Comparison of ENCODE assay signal across 1 cellular context in the genomic region with DNA sequence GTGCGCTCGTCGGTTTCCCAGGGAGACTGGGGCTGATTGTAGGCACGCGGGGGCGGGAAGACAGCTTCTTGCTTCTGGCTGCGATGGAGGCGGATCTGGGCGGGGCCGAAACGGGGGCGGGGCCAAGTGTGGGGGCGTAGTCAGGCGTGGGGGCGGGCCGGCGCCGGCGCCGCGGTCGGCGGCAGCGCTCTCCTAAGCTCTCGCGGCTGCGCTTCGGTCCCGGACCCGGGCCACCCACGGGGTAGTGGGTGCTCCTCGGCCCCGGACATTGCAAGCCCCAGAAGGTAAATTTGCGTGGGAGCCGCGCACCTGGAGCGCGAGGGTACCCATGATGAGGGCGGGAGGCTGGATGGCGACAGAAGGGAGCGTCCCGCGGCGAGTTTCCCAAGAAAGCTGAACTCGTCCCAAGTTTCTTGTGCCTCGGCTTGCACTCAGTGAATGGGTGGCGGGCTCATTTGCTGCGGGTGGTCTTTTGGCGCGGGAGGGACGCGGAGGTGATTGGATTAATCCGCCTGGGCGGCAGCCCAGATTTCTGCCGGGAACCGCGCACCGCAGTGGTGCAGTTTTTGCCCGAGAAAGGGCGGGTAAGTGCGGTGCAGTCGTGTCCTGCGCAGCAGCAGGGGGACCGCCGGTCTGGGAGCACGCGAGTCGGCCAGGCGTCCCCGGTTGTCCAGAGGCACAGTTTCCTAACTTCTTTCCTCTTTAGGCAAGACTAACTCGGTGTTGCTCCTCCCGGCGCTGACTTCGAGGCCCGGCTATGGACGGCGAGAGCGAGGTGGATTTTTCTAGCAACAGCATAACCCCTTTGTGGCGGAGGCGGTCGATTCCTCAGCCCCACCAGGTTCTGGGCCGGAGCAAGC.
A peak's percentile ranks its signal among the peaks of the same experiment; 100 is the strongest.
TF ChIP-seq lines count a peak whose summit lies in the region.

A gene with protein sequence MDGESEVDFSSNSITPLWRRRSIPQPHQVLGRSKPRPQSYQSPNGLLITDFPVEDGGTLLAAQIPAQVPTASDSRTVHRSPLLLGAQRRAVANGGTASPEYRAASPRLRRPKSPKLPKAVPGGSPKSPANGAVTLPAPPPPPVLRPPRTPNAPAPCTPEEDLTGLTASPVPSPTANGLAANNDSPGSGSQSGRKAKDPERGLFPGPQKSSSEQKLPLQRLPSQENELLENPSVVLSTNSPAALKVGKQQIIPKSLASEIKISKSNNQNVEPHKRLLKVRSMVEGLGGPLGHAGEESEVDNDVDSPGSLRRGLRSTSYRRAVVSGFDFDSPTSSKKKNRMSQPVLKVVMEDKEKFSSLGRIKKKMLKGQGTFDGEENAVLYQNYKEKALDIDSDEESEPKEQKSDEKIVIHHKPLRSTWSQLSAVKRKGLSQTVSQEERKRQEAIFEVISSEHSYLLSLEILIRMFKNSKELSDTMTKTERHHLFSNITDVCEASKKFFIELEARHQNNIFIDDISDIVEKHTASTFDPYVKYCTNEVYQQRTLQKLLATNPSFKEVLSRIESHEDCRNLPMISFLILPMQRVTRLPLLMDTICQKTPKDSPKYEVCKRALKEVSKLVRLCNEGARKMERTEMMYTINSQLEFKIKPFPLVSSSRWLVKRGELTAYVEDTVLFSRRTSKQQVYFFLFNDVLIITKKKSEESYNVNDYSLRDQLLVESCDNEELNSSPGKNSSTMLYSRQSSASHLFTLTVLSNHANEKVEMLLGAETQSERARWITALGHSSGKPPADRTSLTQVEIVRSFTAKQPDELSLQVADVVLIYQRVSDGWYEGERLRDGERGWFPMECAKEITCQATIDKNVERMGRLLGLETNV (plus strand): TSS at position 155 of the 860 bp plus-strand sequence. CDS start 603 bp downstream, at position 758.

TF ChIP-seq in HepG2, 621 proteins besides CTCF, POLR2A, EP300 and RAD21 (continued from another document and continues in another):
- TF ChIP-seq, protein P1, sequence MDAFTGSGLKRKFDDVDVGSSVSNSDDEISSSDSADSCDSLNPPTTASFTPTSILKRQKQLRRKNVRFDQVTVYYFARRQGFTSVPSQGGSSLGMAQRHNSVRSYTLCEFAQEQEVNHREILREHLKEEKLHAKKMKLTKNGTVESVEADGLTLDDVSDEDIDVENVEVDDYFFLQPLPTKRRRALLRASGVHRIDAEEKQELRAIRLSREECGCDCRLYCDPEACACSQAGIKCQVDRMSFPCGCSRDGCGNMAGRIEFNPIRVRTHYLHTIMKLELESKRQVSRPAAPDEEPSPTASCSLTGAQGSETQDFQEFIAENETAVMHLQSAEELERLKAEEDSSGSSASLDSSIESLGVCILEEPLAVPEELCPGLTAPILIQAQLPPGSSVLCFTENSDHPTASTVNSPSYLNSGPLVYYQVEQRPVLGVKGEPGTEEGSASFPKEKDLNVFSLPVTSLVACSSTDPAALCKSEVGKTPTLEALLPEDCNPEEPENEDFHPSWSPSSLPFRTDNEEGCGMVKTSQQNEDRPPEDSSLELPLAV (CRISPR knock-in tag; conservative IDR thresholded peaks at IDR 0.05; ENCODE audit: low read depth) = no peak
- TF ChIP-seq, protein P2, sequence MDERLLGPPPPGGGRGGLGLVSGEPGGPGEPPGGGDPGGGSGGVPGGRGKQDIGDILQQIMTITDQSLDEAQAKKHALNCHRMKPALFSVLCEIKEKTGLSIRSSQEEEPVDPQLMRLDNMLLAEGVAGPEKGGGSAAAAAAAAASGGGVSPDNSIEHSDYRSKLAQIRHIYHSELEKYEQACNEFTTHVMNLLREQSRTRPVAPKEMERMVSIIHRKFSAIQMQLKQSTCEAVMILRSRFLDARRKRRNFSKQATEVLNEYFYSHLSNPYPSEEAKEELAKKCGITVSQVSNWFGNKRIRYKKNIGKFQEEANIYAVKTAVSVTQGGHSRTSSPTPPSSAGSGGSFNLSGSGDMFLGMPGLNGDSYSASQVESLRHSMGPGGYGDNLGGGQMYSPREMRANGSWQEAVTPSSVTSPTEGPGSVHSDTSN (CRISPR knock-in tag; IDR thresholded peaks at IDR 0.05) = no peak
- TF ChIP-seq, protein P3, sequence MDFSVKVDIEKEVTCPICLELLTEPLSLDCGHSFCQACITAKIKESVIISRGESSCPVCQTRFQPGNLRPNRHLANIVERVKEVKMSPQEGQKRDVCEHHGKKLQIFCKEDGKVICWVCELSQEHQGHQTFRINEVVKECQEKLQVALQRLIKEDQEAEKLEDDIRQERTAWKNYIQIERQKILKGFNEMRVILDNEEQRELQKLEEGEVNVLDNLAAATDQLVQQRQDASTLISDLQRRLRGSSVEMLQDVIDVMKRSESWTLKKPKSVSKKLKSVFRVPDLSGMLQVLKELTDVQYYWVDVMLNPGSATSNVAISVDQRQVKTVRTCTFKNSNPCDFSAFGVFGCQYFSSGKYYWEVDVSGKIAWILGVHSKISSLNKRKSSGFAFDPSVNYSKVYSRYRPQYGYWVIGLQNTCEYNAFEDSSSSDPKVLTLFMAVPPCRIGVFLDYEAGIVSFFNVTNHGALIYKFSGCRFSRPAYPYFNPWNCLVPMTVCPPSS (IDR thresholded peaks at IDR 0.05) = no peak
- TF ChIP-seq, protein P4, sequence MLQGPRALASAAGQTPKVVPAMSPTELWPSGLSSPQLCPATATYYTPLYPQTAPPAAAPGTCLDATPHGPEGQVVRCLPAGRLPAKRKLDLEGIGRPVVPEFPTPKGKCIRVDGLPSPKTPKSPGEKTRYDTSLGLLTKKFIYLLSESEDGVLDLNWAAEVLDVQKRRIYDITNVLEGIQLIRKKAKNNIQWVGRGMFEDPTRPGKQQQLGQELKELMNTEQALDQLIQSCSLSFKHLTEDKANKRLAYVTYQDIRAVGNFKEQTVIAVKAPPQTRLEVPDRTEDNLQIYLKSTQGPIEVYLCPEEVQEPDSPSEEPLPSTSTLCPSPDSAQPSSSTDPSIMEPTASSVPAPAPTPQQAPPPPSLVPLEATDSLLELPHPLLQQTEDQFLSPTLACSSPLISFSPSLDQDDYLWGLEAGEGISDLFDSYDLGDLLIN (CRISPR knock-in tag; IDR thresholded peaks at IDR 0.05; ENCODE audit: borderline replicate concordance) = no peak
- TF ChIP-seq ZNF850 (CRISPR knock-in tag; conservative IDR thresholded peaks at IDR 0.05) (no peak), FLYWCH1 (CRISPR knock-in tag; IDR thresholded peaks at IDR 0.05) (no peak), SSRP1 (CRISPR knock-in tag; IDR thresholded peaks at IDR 0.05) (no peak), ZNF121 (CRISPR knock-in tag; IDR thresholded peaks at IDR 0.05) (no peak), ZNF569 (CRISPR knock-in tag; IDR thresholded peaks at IDR 0.05; ENCODE audit: borderline replicate concordance) (no peak), ZNF883 (CRISPR knock-in tag; IDR thresholded peaks at IDR 0.05; ENCODE audit: not compliant biosample characterization) (peak; percentile 20), MTF1 (CRISPR knock-in tag; IDR thresholded peaks at IDR 0.05) (no peak), ZNF350 (CRISPR knock-in tag; IDR thresholded peaks at IDR 0.05; ENCODE audit: borderline replicate concordance, low read depth) (no peak), ASH2L (IDR thresholded peaks at IDR 0.05; ENCODE audit: insufficient read length, low read depth, low read length) (no peak), ZNF615 (CRISPR knock-in tag; IDR thresholded peaks at IDR 0.05; ENCODE audit: borderline replicate concordance) (no peak), ZNF557 (CRISPR knock-in tag; IDR thresholded peaks at IDR 0.05) (0 out of 2 replicates have a peak, but pooled peaks have one; percentile 22), ZNF3 (CRISPR knock-in tag; IDR thresholded peaks at IDR 0.05) (no peak), PHF20 (CRISPR knock-in tag; IDR thresholded peaks at IDR 0.05) (no peak), ZNF510 (CRISPR knock-in tag; IDR thresholded peaks at IDR 0.05; ENCODE audit: low read depth) (no peak), SAFB2 (CRISPR knock-in tag; IDR thresholded peaks at IDR 0.05; ENCODE audit: borderline replicate concordance, low read depth) (peak; percentile 44; the same call in 1 of the 2 replicates), ZSCAN22 (CRISPR knock-in tag; IDR thresholded peaks at IDR 0.05) (no peak), ZNF484 (CRISPR knock-in tag; IDR thresholded peaks at IDR 0.05; ENCODE audit: borderline replicate concordance, low read depth) (no peak), AGO2 (optimal IDR thresholded peaks at IDR 0.05; ENCODE audit: low read depth, low read length) (no peak), CHD2 (IDR thresholded peaks at IDR 0.05; ENCODE audit: low read depth, low read length) (no peak), EZH2 (conservative IDR thresholded peaks at IDR 0.05; ENCODE audit: low read depth, low read length) (no peak; the same call in 1 of the 2 replicates), ZSCAN30 (CRISPR knock-in tag; IDR thresholded peaks at IDR 0.05) (no peak), ZNF260 (CRISPR knock-in tag; IDR thresholded peaks at IDR 0.05; ENCODE audit: borderline replicate concordance, low read depth) (no peak), PHF5A (CRISPR knock-in tag; IDR thresholded peaks at IDR 0.05; ENCODE audit: low read depth, unreplicated experiment) (no peak), ZNF256 (CRISPR knock-in tag; conservative IDR thresholded peaks at IDR 0.05) (no peak), KAT7 (CRISPR knock-in tag; IDR thresholded peaks at IDR 0.05; ENCODE audit: borderline replicate concordance) (no peak), SALL1 (CRISPR knock-in tag; IDR thresholded peaks at IDR 0.05) (peak; percentile 47), PCBP2 (optimal IDR thresholded peaks at IDR 0.05; ENCODE audit: low read depth, low read length, poor library complexity, severe bottlenecking) (no peak)
- TF ChIP-seq, protein P5, sequence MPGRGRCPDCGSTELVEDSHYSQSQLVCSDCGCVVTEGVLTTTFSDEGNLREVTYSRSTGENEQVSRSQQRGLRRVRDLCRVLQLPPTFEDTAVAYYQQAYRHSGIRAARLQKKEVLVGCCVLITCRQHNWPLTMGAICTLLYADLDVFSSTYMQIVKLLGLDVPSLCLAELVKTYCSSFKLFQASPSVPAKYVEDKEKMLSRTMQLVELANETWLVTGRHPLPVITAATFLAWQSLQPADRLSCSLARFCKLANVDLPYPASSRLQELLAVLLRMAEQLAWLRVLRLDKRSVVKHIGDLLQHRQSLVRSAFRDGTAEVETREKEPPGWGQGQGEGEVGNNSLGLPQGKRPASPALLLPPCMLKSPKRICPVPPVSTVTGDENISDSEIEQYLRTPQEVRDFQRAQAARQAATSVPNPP (CRISPR knock-in tag; IDR thresholded peaks at IDR 0.05) = no peak
- TF ChIP-seq, protein P6, sequence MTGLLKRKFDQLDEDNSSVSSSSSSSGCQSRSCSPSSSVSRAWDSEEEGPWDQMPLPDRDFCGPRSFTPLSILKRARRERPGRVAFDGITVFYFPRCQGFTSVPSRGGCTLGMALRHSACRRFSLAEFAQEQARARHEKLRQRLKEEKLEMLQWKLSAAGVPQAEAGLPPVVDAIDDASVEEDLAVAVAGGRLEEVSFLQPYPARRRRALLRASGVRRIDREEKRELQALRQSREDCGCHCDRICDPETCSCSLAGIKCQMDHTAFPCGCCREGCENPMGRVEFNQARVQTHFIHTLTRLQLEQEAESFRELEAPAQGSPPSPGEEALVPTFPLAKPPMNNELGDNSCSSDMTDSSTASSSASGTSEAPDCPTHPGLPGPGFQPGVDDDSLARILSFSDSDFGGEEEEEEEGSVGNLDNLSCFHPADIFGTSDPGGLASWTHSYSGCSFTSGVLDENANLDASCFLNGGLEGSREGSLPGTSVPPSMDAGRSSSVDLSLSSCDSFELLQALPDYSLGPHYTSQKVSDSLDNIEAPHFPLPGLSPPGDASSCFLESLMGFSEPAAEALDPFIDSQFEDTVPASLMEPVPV (CRISPR knock-in tag; IDR thresholded peaks at IDR 0.05) = no peak
- TF ChIP-seq, protein P7, sequence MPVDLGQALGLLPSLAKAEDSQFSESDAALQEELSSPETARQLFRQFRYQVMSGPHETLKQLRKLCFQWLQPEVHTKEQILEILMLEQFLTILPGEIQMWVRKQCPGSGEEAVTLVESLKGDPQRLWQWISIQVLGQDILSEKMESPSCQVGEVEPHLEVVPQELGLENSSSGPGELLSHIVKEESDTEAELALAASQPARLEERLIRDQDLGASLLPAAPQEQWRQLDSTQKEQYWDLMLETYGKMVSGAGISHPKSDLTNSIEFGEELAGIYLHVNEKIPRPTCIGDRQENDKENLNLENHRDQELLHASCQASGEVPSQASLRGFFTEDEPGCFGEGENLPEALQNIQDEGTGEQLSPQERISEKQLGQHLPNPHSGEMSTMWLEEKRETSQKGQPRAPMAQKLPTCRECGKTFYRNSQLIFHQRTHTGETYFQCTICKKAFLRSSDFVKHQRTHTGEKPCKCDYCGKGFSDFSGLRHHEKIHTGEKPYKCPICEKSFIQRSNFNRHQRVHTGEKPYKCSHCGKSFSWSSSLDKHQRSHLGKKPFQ (CRISPR knock-in tag; IDR thresholded peaks at IDR 0.05; ENCODE audit: insufficient replicate concordance) = peak; percentile 42
- TF ChIP-seq, protein P8, sequence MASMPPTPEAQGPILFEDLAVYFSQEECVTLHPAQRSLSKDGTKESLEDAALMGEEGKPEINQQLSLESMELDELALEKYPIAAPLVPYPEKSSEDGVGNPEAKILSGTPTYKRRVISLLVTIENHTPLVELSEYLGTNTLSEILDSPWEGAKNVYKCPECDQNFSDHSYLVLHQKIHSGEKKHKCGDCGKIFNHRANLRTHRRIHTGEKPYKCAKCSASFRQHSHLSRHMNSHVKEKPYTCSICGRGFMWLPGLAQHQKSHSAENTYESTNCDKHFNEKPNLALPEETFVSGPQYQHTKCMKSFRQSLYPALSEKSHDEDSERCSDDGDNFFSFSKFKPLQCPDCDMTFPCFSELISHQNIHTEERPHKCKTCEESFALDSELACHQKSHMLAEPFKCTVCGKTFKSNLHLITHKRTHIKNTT (CRISPR knock-in tag; IDR thresholded peaks at IDR 0.05) = no peak
- TF ChIP-seq, protein P9, sequence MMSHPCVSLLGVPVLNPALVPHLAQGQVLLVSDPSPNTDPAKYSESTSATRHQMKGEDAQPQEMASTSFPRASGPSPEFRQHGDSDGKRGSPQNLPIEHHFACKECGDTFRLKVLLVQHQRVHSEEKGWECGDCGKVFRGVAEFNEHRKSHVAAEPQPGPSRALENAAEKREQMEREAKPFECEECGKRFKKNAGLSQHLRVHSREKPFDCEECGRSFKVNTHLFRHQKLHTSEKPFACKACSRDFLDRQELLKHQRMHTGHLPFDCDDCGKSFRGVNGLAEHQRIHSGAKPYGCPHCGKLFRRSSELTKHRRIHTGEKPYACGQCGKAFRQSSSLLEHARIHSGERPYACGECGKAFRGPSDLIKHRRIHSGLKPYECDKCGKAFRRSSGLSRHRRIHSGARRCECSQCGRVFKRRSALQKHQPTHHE (CRISPR knock-in tag; IDR thresholded peaks at IDR 0.05; ENCODE audit: borderline replicate concordance) = 0 out of 2 replicates have a peak, but pooled peaks have one; percentile 35
- TF ChIP-seq, protein P10, sequence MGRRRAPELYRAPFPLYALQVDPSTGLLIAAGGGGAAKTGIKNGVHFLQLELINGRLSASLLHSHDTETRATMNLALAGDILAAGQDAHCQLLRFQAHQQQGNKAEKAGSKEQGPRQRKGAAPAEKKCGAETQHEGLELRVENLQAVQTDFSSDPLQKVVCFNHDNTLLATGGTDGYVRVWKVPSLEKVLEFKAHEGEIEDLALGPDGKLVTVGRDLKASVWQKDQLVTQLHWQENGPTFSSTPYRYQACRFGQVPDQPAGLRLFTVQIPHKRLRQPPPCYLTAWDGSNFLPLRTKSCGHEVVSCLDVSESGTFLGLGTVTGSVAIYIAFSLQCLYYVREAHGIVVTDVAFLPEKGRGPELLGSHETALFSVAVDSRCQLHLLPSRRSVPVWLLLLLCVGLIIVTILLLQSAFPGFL (CRISPR knock-in tag; IDR thresholded peaks at IDR 0.05) = no peak
- TF ChIP-seq, protein P11, sequence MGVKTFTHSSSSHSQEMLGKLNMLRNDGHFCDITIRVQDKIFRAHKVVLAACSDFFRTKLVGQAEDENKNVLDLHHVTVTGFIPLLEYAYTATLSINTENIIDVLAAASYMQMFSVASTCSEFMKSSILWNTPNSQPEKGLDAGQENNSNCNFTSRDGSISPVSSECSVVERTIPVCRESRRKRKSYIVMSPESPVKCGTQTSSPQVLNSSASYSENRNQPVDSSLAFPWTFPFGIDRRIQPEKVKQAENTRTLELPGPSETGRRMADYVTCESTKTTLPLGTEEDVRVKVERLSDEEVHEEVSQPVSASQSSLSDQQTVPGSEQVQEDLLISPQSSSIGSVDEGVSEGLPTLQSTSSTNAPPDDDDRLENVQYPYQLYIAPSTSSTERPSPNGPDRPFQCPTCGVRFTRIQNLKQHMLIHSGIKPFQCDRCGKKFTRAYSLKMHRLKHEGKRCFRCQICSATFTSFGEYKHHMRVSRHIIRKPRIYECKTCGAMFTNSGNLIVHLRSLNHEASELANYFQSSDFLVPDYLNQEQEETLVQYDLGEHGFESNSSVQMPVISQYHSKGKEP (CRISPR knock-in tag; IDR thresholded peaks at IDR 0.05) = no peak
